Comparison of ENCODE assay signal across 7 cellular contexts in genomic region chr9:41697080-41697479, GRCh38.
DNase-seq lines count a peak whose midpoint lies in the region; ATAC-seq and TF ChIP-seq lines count a peak whose summit lies in the region.
"Not testable (repeated sequence)": the region's sequence is repeated elsewhere in the genome, so short reads cannot be mapped to it uniquely, and the experiment has no call there.

No MANE protein-coding gene starts in this region.

- H3K18ac ChIP-seq in IMR-90 (ENCODE audit: low read depth, low read length); mesenchymal stem cell (ENCODE audit: low read depth in 1 of 2, low read length in 2 of 2): not testable (repeated sequence)

- not testable (repeated sequence) for H4K20me1 ChIP-seq in IMR-90 (ENCODE audit: insufficient read depth, low read length)

- not testable (repeated sequence) for H4K91ac ChIP-seq in IMR-90 (ENCODE audit: insufficient read depth, low read depth, low read length); mesenchymal stem cell (ENCODE audit: low read length)

- not testable (repeated sequence) for H2BK120ac ChIP-seq in IMR-90 (ENCODE audit: low read depth, low read length); mesenchymal stem cell (ENCODE audit: low read depth, low read length)

- not testable (repeated sequence) for H3K4me3 ChIP-seq in IMR-90 (ENCODE audit: insufficient read depth, low read depth, low read length); ascending aorta; mesenchymal stem cell (ENCODE audit: insufficient read depth in 1 of 2, low read depth in 1 of 2, low read length in 2 of 2)

- DNase-seq in CD14-positive monocyte (ENCODE audit: low spot score), result peak; percentile 50
- peak; percentile 0 for DNase-seq in IMR-90
- peak in 1 of 2 donors; percentile 67 for DNase-seq in ascending aorta (ENCODE audit: low spot score in 2 of 2)
- DNase-seq in globus pallidus (ENCODE audit: low spot score), result peak; percentile 40
- peak; percentile 3 for DNase-seq in mesenchymal stem cell
- peak; percentile 1 for DNase-seq in superior temporal gyrus (ENCODE audit: extremely low spot score)

- H2AK9ac ChIP-seq in IMR-90 (replicated peaks; ENCODE audit: low read depth, low read length, poor library complexity), result not testable (repeated sequence)

- not testable (repeated sequence) for H2BK20ac ChIP-seq in IMR-90 (ENCODE audit: low read depth, low read length)

- not testable (repeated sequence) for H3K27me3 ChIP-seq in IMR-90 (ENCODE audit: control insufficient read depth, insufficient read depth, low read length); ascending aorta; mesenchymal stem cell (ENCODE audit: control insufficient read depth in 1 of 2, insufficient read depth in 1 of 2, low read length in 2 of 2)

- not testable (repeated sequence) for H2AFZ ChIP-seq in IMR-90 (replicated peaks; ENCODE audit: low read length, poor library complexity); mesenchymal stem cell (ENCODE audit: low read depth, low read length)

- not testable (repeated sequence) for TF ChIP-seq POLR2A in IMR-90 (IDR thresholded peaks at IDR 0.05; ENCODE audit: low read depth, low read length)

- not testable (repeated sequence) for H3K9me3 Mint-ChIP-seq in CD14-positive monocyte; dendritic cell treated with granulocyte-macrophage colony-stimulating factor and Interleukin-4, amounts not matched to agents 40 ng/mL and 50 ng/mL, for 4 days

- not testable (repeated sequence) for BruUV-seq in IMR-90 (replicated peaks; lab: Mats Ljungman, UMichigan)

- peak overlapping the region in 4 of 7 donors; percentile 40 to 78 (median 65) for H3K27ac Mint-ChIP-seq in CD14-positive monocyte
- H3K27ac Mint-ChIP-seq in dendritic cell treated with granulocyte-macrophage colony-stimulating factor and Interleukin-4, amounts not matched to agents 40 ng/mL and 50 ng/mL, for 4 days, result peak overlapping the region; percentile 79

- H3K9me3 ChIP-seq in IMR-90 (ENCODE audit: control insufficient read depth, insufficient read depth, low read length); ascending aorta; mesenchymal stem cell (ENCODE audit: control insufficient read depth, low read length): not testable (repeated sequence)

- not testable (repeated sequence) for H3K36me3 ChIP-seq in IMR-90 (ENCODE audit: control insufficient read depth, insufficient read depth, low read length); ascending aorta; mesenchymal stem cell (ENCODE audit: control insufficient read depth in 1 of 2, insufficient read depth in 2 of 2, low read depth in 1 of 2, low read length in 2 of 2)

- H3K27me3 Mint-ChIP-seq in CD14-positive monocyte (ENCODE audit: low read depth in 3 of 3); dendritic cell treated with granulocyte-macrophage colony-stimulating factor and Interleukin-4, amounts not matched to agents 40 ng/mL and 50 ng/mL, for 4 days: not testable (repeated sequence)

- not testable (repeated sequence) for ATAC-seq in IMR-90 (ENCODE audit: low read depth)

- H2BK5ac ChIP-seq in IMR-90 (ENCODE audit: low read depth, low read length, poor library complexity, severe bottlenecking); mesenchymal stem cell (ENCODE audit: low read depth, low read length, poor library complexity, severe bottlenecking): not testable (repeated sequence)

- not testable (repeated sequence) for H2BK15ac ChIP-seq in IMR-90 (ENCODE audit: low read depth, low read length); mesenchymal stem cell (ENCODE audit: low read depth, poor library complexity, severe bottlenecking)

- not testable (repeated sequence) for H3K36me3 Mint-ChIP-seq in CD14-positive monocyte; dendritic cell treated with granulocyte-macrophage colony-stimulating factor and Interleukin-4, amounts not matched to agents 40 ng/mL and 50 ng/mL, for 4 days (ENCODE audit: low read depth)

- intact Hi-C loops in CD14-positive monocyte (cut with micrococcal nuclease); IMR-90 (cut with micrococcal nuclease); ascending aorta (cut with DNase I); dendritic cell treated with granulocyte-macrophage colony-stimulating factor and Interleukin-4, amounts not matched to agents 40 ng/mL and 50 ng/mL, for 4 days (cut with micrococcal nuclease): not testable (repeated sequence)

- not testable (repeated sequence) for TF ChIP-seq CTCF in CD14-positive monocyte (IDR thresholded peaks at IDR 0.05); IMR-90 (conservative IDR thresholded peaks at IDR 0.05; ENCODE audit: low read depth, low read length); ascending aorta (IDR thresholded peaks at IDR 0.05)

- H4K5ac ChIP-seq in IMR-90 (ENCODE audit: low read depth, low read length), result not testable (repeated sequence)

- peaks cover 13% of the 10 kb centered on the region for H3K4me1 Mint-ChIP-seq in CD14-positive monocyte
- not testable (repeated sequence) for H3K4me1 Mint-ChIP-seq in dendritic cell treated with granulocyte-macrophage colony-stimulating factor and Interleukin-4, amounts not matched to agents 40 ng/mL and 50 ng/mL, for 4 days (ENCODE audit: low read depth)

- not testable (repeated sequence) for H2AK5ac ChIP-seq in IMR-90 (ENCODE audit: low read depth, low read length); mesenchymal stem cell (ENCODE audit: low read length, severe bottlenecking)

- H3K23ac ChIP-seq in IMR-90 (ENCODE audit: low read depth, low read length); mesenchymal stem cell (ENCODE audit: low read length in 2 of 2): not testable (repeated sequence)

- CTCF ChIA-PET in IMR-90 (lab: Yijun Ruan, JAX), result not testable (repeated sequence)

- in situ Hi-C loops in IMR-90 (cut with MboI; ENCODE audit: low sequenced_read_pairs), result not testable (repeated sequence)

- dilution Hi-C loops in IMR-90 (cut with HindIII; ENCODE audit: low sequenced_read_pairs, unreplicated experiment), result not testable (repeated sequence)

- WGBS in IMR-90 (ENCODE audit: extremely low coverage in 2 of 2, insufficient read length in 1 of 2), 2 experiments, result no CpG with 5 or more reads among the region's 4 CpGs
- WGBS in mesenchymal stem cell, result 30% methylated on average over 2 of the region's 4 CpGs

- not testable (repeated sequence) for H3K4me1 ChIP-seq in IMR-90 (ENCODE audit: control insufficient read depth, insufficient read depth, low read length); ascending aorta; mesenchymal stem cell (ENCODE audit: control insufficient read depth, insufficient read depth, low read depth, low read length)

- H2BK12ac ChIP-seq in mesenchymal stem cell (ENCODE audit: low read length in 2 of 2), result not testable (repeated sequence)

- not testable (repeated sequence) for H3K14ac ChIP-seq in IMR-90 (replicated peaks; ENCODE audit: low read depth, low read length); mesenchymal stem cell (ENCODE audit: low read length in 2 of 2)

- POLR2A ChIA-PET in IMR-90 (lab: Charles Lee; ENCODE audit: unreplicated experiment), result not testable (repeated sequence)

- not testable (repeated sequence) for H3K4me3 Mint-ChIP-seq in CD14-positive monocyte; dendritic cell treated with granulocyte-macrophage colony-stimulating factor and Interleukin-4, amounts not matched to agents 40 ng/mL and 50 ng/mL, for 4 days

- not testable (repeated sequence) for H4K8ac ChIP-seq in IMR-90 (ENCODE audit: low read depth in 2 of 2, low read length in 2 of 2); mesenchymal stem cell (ENCODE audit: low read length)

- not testable (repeated sequence) for TF ChIP-seq RAD21 in IMR-90 (IDR thresholded peaks at IDR 0.05; ENCODE audit: low read length)

- not testable (repeated sequence) for H3K56ac ChIP-seq in IMR-90 (ENCODE audit: extremely low read depth, insufficient read depth, low read length)

- not testable (repeated sequence) for H3K4me2 ChIP-seq in IMR-90 (ENCODE audit: low read depth, low read length); mesenchymal stem cell (ENCODE audit: low read length, poor library complexity, severe bottlenecking)

- H3K9ac ChIP-seq in IMR-90 (ENCODE audit: low read depth, low read length); mesenchymal stem cell (ENCODE audit: low read length): not testable (repeated sequence)

- H3K79me1 ChIP-seq in IMR-90 (ENCODE audit: low read depth in 1 of 2, low read length in 2 of 2); mesenchymal stem cell (replicated peaks; ENCODE audit: low read length, poor library complexity, severe bottlenecking): not testable (repeated sequence)

- H3K27ac ChIP-seq in IMR-90 (ENCODE audit: insufficient read depth, low read length); mesenchymal stem cell (ENCODE audit: low read length, poor library complexity, severe bottlenecking): not testable (repeated sequence)
- H3K27ac ChIP-seq in ascending aorta, result peak overlapping the region; percentile 78 to 84

- H3K4ac ChIP-seq in IMR-90 (ENCODE audit: low read depth, low read length); mesenchymal stem cell (ENCODE audit: low read depth in 1 of 2, low read length in 2 of 2): not testable (repeated sequence)

- H3K9me1 ChIP-seq in IMR-90 (ENCODE audit: insufficient read depth, low read length), result not testable (repeated sequence)
